8 cellular contexts compared by ENCODE assay signal in the genomic region with DNA sequence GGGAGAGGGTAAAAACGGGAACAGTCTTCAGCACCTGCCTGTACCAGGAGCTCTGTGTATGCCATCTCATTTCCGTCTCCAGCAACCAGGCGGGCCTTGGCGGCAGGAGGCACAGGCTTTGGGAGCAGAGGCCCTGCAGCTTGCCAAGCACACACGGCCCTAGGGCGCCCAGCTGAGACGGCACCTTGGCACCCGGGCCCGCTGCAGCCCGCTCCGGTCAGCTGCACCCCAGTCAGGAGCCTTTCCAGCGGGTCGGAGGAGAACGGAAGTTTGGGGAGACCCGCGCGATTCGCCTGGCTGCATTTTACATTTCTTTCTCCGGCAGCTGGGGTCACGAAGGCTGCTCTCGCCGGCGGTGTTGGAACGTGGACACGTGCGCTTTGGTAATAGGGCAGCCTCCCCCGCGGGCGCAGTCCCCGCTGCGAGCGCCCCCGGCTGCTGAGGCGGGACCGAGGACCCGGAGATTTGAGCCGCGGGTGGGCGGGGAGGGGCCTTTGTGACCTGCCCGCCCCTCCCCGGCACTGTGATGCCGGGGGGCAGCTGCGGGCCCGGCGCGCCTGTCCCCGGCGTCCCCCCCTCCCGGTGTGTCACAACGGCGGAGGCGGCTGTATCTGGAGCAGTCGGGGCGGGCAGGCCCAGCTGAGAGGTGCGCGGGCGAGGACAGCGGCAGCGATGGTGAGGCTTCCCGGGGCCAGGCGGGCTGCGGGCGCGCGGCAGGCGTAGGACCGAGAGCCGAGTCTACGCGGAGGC. TPM values are rescaled to one million over a fixed set of nuclear protein-coding genes. Genes with fewer than 3 reads are reported as not detected.
A peak's percentile ranks its signal among the peaks of the same experiment; 100 is the strongest.
DNase-seq lines count a peak whose midpoint lies in the region; ATAC-seq and TF ChIP-seq lines count a peak whose summit lies in the region.

A gene (plus strand): TSS at position 616 of the 750 bp plus-strand sequence. CDS start 57 bp downstream, at position 673.

- H3K27ac ChIP-seq in CD4-positive, CD25-positive, alpha-beta regulatory T cell (ENCODE audit: insufficient read depth, low read length, poor library complexity, severe bottlenecking): no peak within 1 kb of the TSS
- H3K27ac ChIP-seq in GM23248: no peak within 1 kb of the TSS
- H3K27ac ChIP-seq in prostate gland: no peak within 1 kb of the TSS

- ATAC-seq in CD4-positive, CD25-positive, alpha-beta regulatory T cell (ENCODE audit: low read depth in 2 of 2): peak; percentile 39 to 56
- ATAC-seq in left ventricle myocardium superior (peak; percentile 65), HG03095 (IDR thresholded peaks at IDR 0.05; ENCODE audit: unreplicated experiment) (no peak)

- in situ Hi-C loops in GM23248 (cut with MboI): no loop called here

- no peaks in the 10 kb centered on the region for H3K36me3 ChIP-seq in CD4-positive, CD25-positive, alpha-beta regulatory T cell (ENCODE audit: control insufficient read depth, insufficient read depth, low read length)
- H3K36me3 ChIP-seq in GM23248 (ENCODE audit: low read depth) (no peaks in the 10 kb centered on the region), adipocyte (ENCODE audit: control insufficient read depth, insufficient read depth, low read length, severe bottlenecking) (no peaks in the 10 kb centered on the region), prostate gland (no peaks in the 10 kb centered on the region)

- intact Hi-C loops in left ventricle myocardium superior (cut with micrococcal nuclease) (no loop called here), prostate gland (cut with DNase I) (no loop called here)

- peak in 1 of 3 donors; percentile 14 for DNase-seq in CD4-positive, CD25-positive, alpha-beta regulatory T cell
- DNase-seq in GM23248 (peak; percentile 75), NCI-H774 (lab: John Stamatoyannopoulos, UW) (peak; percentile 25), adipocyte (ENCODE audit: low read depth) (peak; percentile 60), left ventricle myocardium superior (peak; percentile 78), prostate gland (ENCODE audit: low spot score) (peak; percentile 13), epidermal melanocyte (ENCODE audit: insufficient read length, low spot score) (no peak)

- peaks cover 0 to 8% (median 0%) of the 10 kb centered on the region in 7 donors for H3K9me3 Mint-ChIP-seq in CD4-positive, CD25-positive, alpha-beta regulatory T cell

- no peak within 1 kb of the TSS for H3K27ac Mint-ChIP-seq in CD4-positive, CD25-positive, alpha-beta regulatory T cell

- peak within 1 kb of the TSS; percentile 37 for H2AFZ ChIP-seq in GM23248

- peaks cover 4% of the 10 kb centered on the region for H3K36me3 Mint-ChIP-seq in CD4-positive, CD25-positive, alpha-beta regulatory T cell

- peaks cover 2 to 6% of the 10 kb centered on the region in 2 experiments for H3K9me3 ChIP-seq in CD4-positive, CD25-positive, alpha-beta regulatory T cell (ENCODE audit: control insufficient read depth in 2 of 2, low read length in 2 of 2)
- H3K9me3 ChIP-seq in GM23248 (ENCODE audit: low read depth) (no peaks in the 10 kb centered on the region), adipocyte (ENCODE audit: control insufficient read depth, low read length) (no peaks in the 10 kb centered on the region), prostate gland (no peaks in the 10 kb centered on the region)

- peaks cover 18% of the 10 kb centered on the region for H3K4me1 ChIP-seq in CD4-positive, CD25-positive, alpha-beta regulatory T cell (ENCODE audit: control insufficient read depth, insufficient read depth, low read length, poor library complexity, severe bottlenecking)
- H3K4me1 ChIP-seq in GM23248 (ENCODE audit: insufficient read depth): no peaks in the 10 kb centered on the region
- H3K4me1 ChIP-seq in adipocyte (ENCODE audit: control insufficient read depth, insufficient read depth, low read length): peaks cover 18% of the 10 kb centered on the region
- H3K4me1 ChIP-seq in prostate gland (replicated peaks): peaks cover 6% of the 10 kb centered on the region

- H3K27me3 Mint-ChIP-seq in CD4-positive, CD25-positive, alpha-beta regulatory T cell: peaks cover 32% of the 10 kb centered on the region

- H3K4me1 Mint-ChIP-seq in CD4-positive, CD25-positive, alpha-beta regulatory T cell: peaks cover 5 to 20% (median 13%) of the 10 kb centered on the region in 4 donors

- no peaks in the 10 kb centered on the region for H4K20me1 ChIP-seq in GM23248 (ENCODE audit: insufficient read depth)

- peak within 1 kb of the TSS; percentile 15 to 70 (median 56) for H3K4me3 Mint-ChIP-seq in CD4-positive, CD25-positive, alpha-beta regulatory T cell

- no peaks in the 10 kb centered on the region for H3K9me2 ChIP-seq in GM23248 (ENCODE audit: insufficient read depth)

- peaks cover 7% of the 10 kb centered on the region for H3F3A ChIP-seq in GM23248 (ENCODE audit: insufficient read depth)

- peaks cover 11% of the 10 kb centered on the region for H3K27me3 ChIP-seq in CD4-positive, CD25-positive, alpha-beta regulatory T cell (ENCODE audit: control insufficient read depth, insufficient read depth, low read length)
- H3K27me3 ChIP-seq in GM23248 (replicated peaks; ENCODE audit: insufficient read depth) (no peaks in the 10 kb centered on the region), adipocyte (replicated peaks; ENCODE audit: control insufficient read depth, insufficient read depth, low read length) (no peaks in the 10 kb centered on the region), prostate gland (replicated peaks; ENCODE audit: insufficient read depth) (no peaks in the 10 kb centered on the region)

- no peak within 1 kb of the TSS for H3K4me3 ChIP-seq in CD4-positive, CD25-positive, alpha-beta regulatory T cell (ENCODE audit: low read depth, low read length)
- peak within 1 kb of the TSS; percentile 68 for H3K4me3 ChIP-seq in GM23248
- H3K4me3 ChIP-seq in adipocyte (ENCODE audit: low read length): peak within 1 kb of the TSS; percentile 79
- peak within 1 kb of the TSS; percentile 24 to 33 for H3K4me3 ChIP-seq in prostate gland

- peak within 1 kb of the TSS; percentile 65 for H3K4me2 ChIP-seq in GM23248 (ENCODE audit: unreplicated experiment)

- H3K79me2 ChIP-seq in GM23248 (ENCODE audit: insufficient read depth): no peaks in the 10 kb centered on the region

- no peak for TF ChIP-seq CTCF in prostate gland (IDR thresholded peaks at IDR 0.05)

- peak within 1 kb of the TSS; percentile 29 for H3K9ac ChIP-seq in GM23248
- peak within 1 kb of the TSS; percentile 71 for H3K9ac ChIP-seq in adipocyte (ENCODE audit: low read length)

- WGBS in GM23248 (ENCODE audit: low coverage in 1 of 2, low lambda C conversion rate in 2 of 2, missing lambda C conversion rate in 2 of 2), 2 experiments: 2 to 3% methylated on average over 41 to 62 of the region's 70 CpGs
- WGBS in prostate gland: under 1% methylated on average over 38 of the region's 70 CpGs

- TF ChIP-seq POLR2A in prostate gland (IDR thresholded peaks at IDR 0.05): no peak

RNA-seq across cellular contexts. Expression of the gene that starts here (rescaled TPM):
- 2.3 TPM for total RNA-seq in CD4-positive, CD25-positive, alpha-beta regulatory T cell
- under 1 TPM; 0.15 to 0.37 (median 0.29) TPM for polyA plus RNA-seq in CD4-positive, CD25-positive, alpha-beta regulatory T cell
- 0.32 TPM in 1 of 2 replicates, not detected in the other for total RNA-seq in GM23248 (2014; rRNA removed; shearing (Covaris generic))
- polyA plus RNA-seq in GM23248 (2016; fragmentation: Nextera tagmentation; extraction: Ambion mirVana): 0.13 TPM in 1 of 2 replicates, not detected in the other
- total RNA-seq in left ventricle myocardium superior (298 TPM), prostate gland (1 to 10 TPM; 1.3 to 2.9 TPM)

Comparison
In these comparisons a context has a peak if more than half of its experiments do, and no peak if none do; other contexts are left out.
1. RNA of the gene that starts here (total RNA-seq): 298 TPM in left ventricle myocardium superior (single experiment); 1.3 to 2.9 TPM in prostate gland, 2.3 TPM in CD4-positive, CD25-positive, alpha-beta regulatory T cell (single experiment) and 0.32 TPM in GM23248; every median in the first group is over 10 times any median in the second.
2. Peak in DNase-seq, H3K4me3 ChIP-seq, H3K9ac ChIP-seq and H3K4me2 ChIP-seq in GM23248; RNA of the gene not detected or under 1 TPM.